ENCODE assay signal across 8 cellular contexts in the genomic region with DNA sequence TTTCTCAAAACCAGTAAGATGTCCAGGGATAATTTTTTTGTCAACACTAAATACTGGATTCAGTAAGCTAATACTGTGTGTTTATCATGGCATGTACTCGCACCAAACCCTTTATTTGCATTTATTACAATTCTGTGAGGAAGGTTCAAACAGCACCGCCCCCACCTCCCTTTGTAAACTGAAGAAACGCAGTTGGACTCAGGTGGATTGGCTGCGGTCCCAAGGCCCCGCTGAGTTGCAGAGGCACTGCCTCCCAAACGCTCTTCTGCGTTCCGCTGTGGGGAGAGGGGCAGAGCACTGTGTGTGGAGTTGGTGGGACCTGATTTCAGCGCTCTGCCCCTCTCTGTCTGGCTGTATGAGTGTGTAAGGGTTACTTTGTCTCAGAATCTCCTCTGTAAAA. TPM values are rescaled to one million over a fixed set of nuclear protein-coding genes. Genes with fewer than 3 reads are reported as not detected.
A peak's percentile ranks its signal among the peaks of the same experiment; 100 is the strongest.
DNase-seq lines count a peak whose midpoint lies in the region; ATAC-seq and TF ChIP-seq lines count a peak whose summit lies in the region.

No MANE protein-coding gene starts in this region.

- H3K4me3 ChIP-seq in CD8-positive, alpha-beta memory T cell (ENCODE audit: low read length), result no peak overlapping the region
- H3K4me3 ChIP-seq in SU-DHL-6 (ENCODE audit: insufficient read depth, low read length, poor library complexity, severe bottlenecking) (peak overlapping the region; percentile 72), kidney epithelial cell (ENCODE audit: low read depth, low read length) (peak overlapping the region; percentile 12), uterus (peak overlapping the region in 1 of 2 donors; percentile 59)

- H3K9ac ChIP-seq in SU-DHL-6 (ENCODE audit: low read length), result peak overlapping the region; percentile 87

- no peak for ATAC-seq in GM19452 (IDR thresholded peaks at IDR 0.05; ENCODE audit: unreplicated experiment)

- H3K36me3 Mint-ChIP-seq in CD8-positive, alpha-beta memory T cell, result peaks cover 0 to 50% (median 5%) of the 10 kb centered on the region in 3 donors

- TF ChIP-seq CTCF in SU-DHL-6 (IDR thresholded peaks at IDR 0.05; ENCODE audit: insufficient read depth, low read length, poor library complexity, severe bottlenecking) (no peak), kidney epithelial cell (IDR thresholded peaks at IDR 0.05; ENCODE audit: insufficient read depth, low read length, poor library complexity, severe bottlenecking) (no peak), uterus (IDR thresholded peaks at IDR 0.05) (no peak)

- H3K4me1 ChIP-seq in CD8-positive, alpha-beta memory T cell (ENCODE audit: insufficient read depth, low read length), result peaks cover 14% of the 10 kb centered on the region
- peaks cover 0 to 5% of the 10 kb centered on the region in 2 donors for H3K4me1 ChIP-seq in uterus

- H3K4me1 Mint-ChIP-seq in CD8-positive, alpha-beta memory T cell, result peaks cover 5 to 27% (median 14%) of the 10 kb centered on the region in 3 donors

- no peaks in the 10 kb centered on the region for H3K9me2 ChIP-seq in SU-DHL-6 (replicated peaks; ENCODE audit: insufficient read depth, low read length)

- H3K4me2 ChIP-seq in SU-DHL-6 (ENCODE audit: low read depth, low read length, poor library complexity, severe bottlenecking), result peak overlapping the region; percentile 89

- no peak for TF ChIP-seq POLR2A in uterus (IDR thresholded peaks at IDR 0.05)

- POLR2A ChIA-PET in CD8-positive, alpha-beta memory T cell (lab: Charles Lee), result interaction anchor here (0.6 to 1.9 kb wide), 2 partner anchors 27 to 53 kb away, joined by 3 to 6 read pairs; a partner anchor contains a TSS

- H3K27ac Mint-ChIP-seq in CD8-positive, alpha-beta memory T cell, result peak overlapping the region in 6 of 8 donors; percentile 29 to 90 (median 62)

- peak overlapping the region; percentile 27 for H2AFZ ChIP-seq in SU-DHL-6 (ENCODE audit: low read depth, low read length, severe bottlenecking)

- H4K20me1 ChIP-seq in SU-DHL-6 (ENCODE audit: low read depth, low read length), result no peaks in the 10 kb centered on the region

- peak overlapping the region; percentile 64 to 95 (median 88) for H3K4me3 Mint-ChIP-seq in CD8-positive, alpha-beta memory T cell

- CTCF ChIA-PET in CD8-positive, alpha-beta memory T cell (lab: Charles Lee), result interaction anchor here (0.9 to 9.2 kb wide), 20 partner anchors 10 to 302 kb away, joined by 3 to 158 read pairs (median 6); a partner anchor contains a TSS

- H3K27me3 ChIP-seq in CD8-positive, alpha-beta memory T cell (ENCODE audit: insufficient read depth, low read length, poor library complexity, severe bottlenecking), result no peaks in the 10 kb centered on the region
- H3K27me3 ChIP-seq in SU-DHL-6 (ENCODE audit: low read length) (no peaks in the 10 kb centered on the region), kidney epithelial cell (ENCODE audit: control insufficient read depth, insufficient read depth, low read length) (no peaks in the 10 kb centered on the region), uterus (no peaks in the 10 kb centered on the region)

- intact Hi-C loops in uterus (cut with DNase I; ENCODE audit: low total_unique reads), result loop anchor here (2.0 kb wide), 1 partner anchor 39 kb away; a partner anchor contains a TSS

- H3F3A ChIP-seq in SU-DHL-6 (ENCODE audit: insufficient read depth), result peaks cover 22% of the 10 kb centered on the region

- no peaks in the 10 kb centered on the region for H3K27me3 Mint-ChIP-seq in CD8-positive, alpha-beta memory T cell

- no peaks in the 10 kb centered on the region for H3K9me3 ChIP-seq in CD8-positive, alpha-beta memory T cell (ENCODE audit: low read length)
- H3K9me3 ChIP-seq in SU-DHL-6 (ENCODE audit: insufficient read depth, low read length) (no peaks in the 10 kb centered on the region), uterus (no peaks in the 10 kb centered on the region)

- peak overlapping the region; percentile 89 for H3K27ac ChIP-seq in CD8-positive, alpha-beta memory T cell (ENCODE audit: low read depth, low read length)
- peak overlapping the region; percentile 94 for H3K27ac ChIP-seq in SU-DHL-6 (ENCODE audit: low read depth, low read length)
- H3K27ac ChIP-seq in uterus, result no peak overlapping the region

- H3K79me2 ChIP-seq in SU-DHL-6 (ENCODE audit: insufficient read depth, low read length), result peaks cover 3% of the 10 kb centered on the region; the same call in 1 of the 2 replicates

- H3K9me3 Mint-ChIP-seq in CD8-positive, alpha-beta memory T cell, result no peaks in the 10 kb centered on the region

- DNase-seq in CD8-positive, alpha-beta memory T cell, result no peak
- DNase-seq in HT-29 (ENCODE audit: low spot score) (peak; percentile 68), kidney epithelial cell (ENCODE audit: low read depth) (no peak), uterus (no peak), cerebellar nuclear complex (lab: John Stamatoyannopoulos, UW) (no peak)
- no peak for DNase-seq in stimulated activated naive CD4-positive, alpha-beta T cell (lab: John Stamatoyannopoulos, UW)

- H3K36me3 ChIP-seq in CD8-positive, alpha-beta memory T cell (ENCODE audit: insufficient read depth, low read length), result no peaks in the 10 kb centered on the region
- H3K36me3 ChIP-seq in SU-DHL-6 (ENCODE audit: low read length) (no peaks in the 10 kb centered on the region), kidney epithelial cell (ENCODE audit: control insufficient read depth, insufficient read depth, low read length) (no peaks in the 10 kb centered on the region), uterus (no peaks in the 10 kb centered on the region)

RNA-seq across cellular contexts. Expression of a gene that starts 1.2 kb away (rescaled TPM):
- 10 to 100 TPM; 20.9 to 21.7 TPM for total RNA-seq in CD8-positive, alpha-beta memory T cell
- polyA plus RNA-seq in CD8-positive, alpha-beta memory T cell, result 2.6 TPM
- total RNA-seq in HT-29 (2014; rRNA removed; shearing (Covaris generic)), result 38.0 and 49.3 TPM in 2 replicates
- total RNA-seq in kidney epithelial cell (8.9 and 12.5 TPM in 2 replicates), uterus (10 to 100 TPM in 2 of 4 donors, 1 to 10 TPM in 2; 7.4 to 16.5 (median 11.6) TPM)

RNA-seq across cellular contexts. Expression of a gene that starts 20.8 kb away (rescaled TPM):
- 10 to 100 TPM; 74.6 to 78.2 TPM for total RNA-seq in CD8-positive, alpha-beta memory T cell
- polyA plus RNA-seq in CD8-positive, alpha-beta memory T cell, result 68.6 TPM
- total RNA-seq in HT-29 (2014; rRNA removed; shearing (Covaris generic)), result 80.6 and 88.0 TPM in 2 replicates
- 50.1 and 62.7 TPM in 2 replicates for total RNA-seq in kidney epithelial cell
- 10 to 100 TPM; 42.8 to 89.5 (median 65.4) TPM for total RNA-seq in uterus

RNA-seq across cellular contexts. Expression of a gene that starts 23.6 kb away (rescaled TPM):
- total RNA-seq in CD8-positive, alpha-beta memory T cell, result 10 to 100 TPM; 39.5 to 43.5 TPM
- polyA plus RNA-seq in CD8-positive, alpha-beta memory T cell, result 34.7 TPM
- total RNA-seq in HT-29 (2014; rRNA removed; shearing (Covaris generic)), result 41.1 and 45.7 TPM in 2 replicates
- total RNA-seq in kidney epithelial cell (20.0 and 24.4 TPM in 2 replicates), uterus (10 to 100 TPM in 2 of 4 donors, 1 to 10 TPM in 1, under 1 TPM in 1; 0.59 to 14.0 (median 7.2) TPM)

RNA-seq across cellular contexts. Expression of a gene that starts 38.4 kb away (rescaled TPM):
- total RNA-seq in CD8-positive, alpha-beta memory T cell, result 10 to 100 TPM; 79.7 to 79.9 TPM
- polyA plus RNA-seq in CD8-positive, alpha-beta memory T cell, result 3.4 TPM
- 228 and 230 TPM in 2 replicates for total RNA-seq in HT-29 (2014; rRNA removed; shearing (Covaris generic))
- total RNA-seq in kidney epithelial cell (17.0 and 30.0 TPM in 2 replicates), uterus (10 to 100 TPM in 1 of 4 donors, 1 to 10 TPM in 2, not detected in 1; 7.1 to 95.0 (median 9.4) TPM)

RNA-seq across cellular contexts. Expression of a gene that starts 52.8 kb away (rescaled TPM):
- total RNA-seq in CD8-positive, alpha-beta memory T cell, result 10 to 100 TPM; 90.7 to 92.7 TPM
- polyA plus RNA-seq in CD8-positive, alpha-beta memory T cell, result 10.8 TPM
- 29.8 and 32.7 TPM in 2 replicates for total RNA-seq in HT-29 (2014; rRNA removed; shearing (Covaris generic))
- total RNA-seq in kidney epithelial cell (31.1 and 33.3 TPM in 2 replicates), uterus (10 to 100 TPM; 15.9 to 92.0 (median 19.8) TPM)

Comparison
In these comparisons a context has a peak if more than half of its experiments do, and no peak if none do; other contexts are left out.
1. H3K27ac ChIP-seq: peak in CD8-positive, alpha-beta memory T cell (single experiment) and SU-DHL-6 (single experiment); none in uterus (0 of 2).